17 cellular contexts compared by ENCODE assay signal in genomic region chr21:26806734-26807372, GRCh38. TPM values are rescaled to one million over a fixed set of nuclear protein-coding genes. Genes with fewer than 3 reads are reported as not detected.
DNase-seq lines count a peak whose midpoint lies in the region; ATAC-seq and TF ChIP-seq lines count a peak whose summit lies in the region.
"Had no signal": no experiment of that assay in that cellular context is flagged by ENCODE, and none has a peak within 500 bp of the region (broad histone marks: within the 10 kb centered on the region; RNA-seq: fewer than 3 reads in every experiment).

No MANE protein-coding gene starts in this region.

- H3K4me2 ChIP-seq in GM23248 (ENCODE audit: unreplicated experiment): peak overlapping the region; percentile 52
- H3K4me2 ChIP-seq: BLaER1 treated with 17β-estradiol and CSF1 and Interleukin-3, amounts not matched to agents 10 nM and 100 nM had no signal

- peak overlapping the region; percentile 80 to 93 for H3K27ac Mint-ChIP-seq in natural killer cell
- H3K27ac Mint-ChIP-seq: activated T-cell treated with anti-CD3 and anti-CD28 coated beads, Interleukin-2, amount 50 U/mL, for 24 hours; stimulated activated naive CD8-positive, alpha-beta T cell treated with anti-CD3 and anti-CD28 coated beads, Interleukin-15, amount 100 ng/mL, for 72 hours had no signal

- no peaks in the 10 kb centered on the region for H3K79me2 ChIP-seq in GM23248 (ENCODE audit: insufficient read depth)

- H3K36me3 ChIP-seq in GM23248 (ENCODE audit: low read depth) (no peaks in the 10 kb centered on the region), brain microvascular endothelial cell (replicated peaks) (no peaks in the 10 kb centered on the region), heart right ventricle (no peaks in the 10 kb centered on the region)
- H3K36me3 ChIP-seq: BLaER1 treated with 17β-estradiol and CSF1 and Interleukin-3, amounts not matched to agents 10 nM and 100 nM; heart left ventricle; Peyer's patch had no signal

- no peak overlapping the region for H3K9ac ChIP-seq in GM23248
- H3K9ac ChIP-seq: BLaER1 treated with 17β-estradiol and CSF1 and Interleukin-3, amounts not matched to agents 10 nM and 100 nM had no signal

- H2AFZ ChIP-seq in GM23248: peak overlapping the region; percentile 27; the same call in 1 of the 2 replicates

- H3F3A ChIP-seq in GM23248 (ENCODE audit: insufficient read depth): peaks cover 29% of the 10 kb centered on the region

- DNase-seq in GM23248: peak; percentile 74
- DNase-seq in LHCN-M2 (ENCODE audit: low read depth): peak; percentile 73
- DNase-seq in brain microvascular endothelial cell: peak; percentile 42
- no peak for DNase-seq in natural killer cell
- DNase-seq in heart right ventricle: no peak
- no peak for DNase-seq in NCI-H2081 (lab: John Stamatoyannopoulos, UW)
- DNase-seq: activated CD4-positive, alpha-beta T cell treated with anti-CD3 and anti-CD28 coated beads, Interleukin-2, amount 50 U/mL, for 1 hour; activated T-cell treated with anti-CD3 and anti-CD28 coated beads, Interleukin-2, amount 50 U/mL, for 24 hours; DMS79 treated with DMSO at 0.1 percent for 48 hours; heart left ventricle; Karpas-422; NCI-H1694; NCI-H526; Peyer's patch; stimulated activated naive CD8-positive, alpha-beta T cell treated with anti-CD3 and anti-CD28 coated beads, Interleukin-15, amount 100 ng/mL, for 72 hours had no signal

- peak overlapping the region; percentile 76 for H3K4me3 Mint-ChIP-seq in natural killer cell
- H3K4me3 Mint-ChIP-seq: activated T-cell treated with anti-CD3 and anti-CD28 coated beads, Interleukin-2, amount 50 U/mL, for 24 hours; stimulated activated naive CD8-positive, alpha-beta T cell treated with anti-CD3 and anti-CD28 coated beads, Interleukin-15, amount 100 ng/mL, for 72 hours had no signal

- H3K27me3 ChIP-seq in GM23248 (replicated peaks; ENCODE audit: insufficient read depth): no peaks in the 10 kb centered on the region
- no peaks in the 10 kb centered on the region for H3K27me3 ChIP-seq in brain microvascular endothelial cell (replicated peaks)
- H3K27me3 ChIP-seq in heart right ventricle: no peaks in the 10 kb centered on the region
- H3K27me3 ChIP-seq: BLaER1 treated with 17β-estradiol and CSF1 and Interleukin-3, amounts not matched to agents 10 nM and 100 nM; heart left ventricle; Peyer's patch had no signal

- H3K4me3 ChIP-seq in GM23248 (no peak overlapping the region; the same call in 1 of the 2 replicates), brain microvascular endothelial cell (ENCODE audit: low read depth, low read length) (no peak overlapping the region), heart right ventricle (no peak overlapping the region)
- H3K4me3 ChIP-seq: BLaER1 treated with 17β-estradiol and CSF1 and Interleukin-3, amounts not matched to agents 10 nM and 100 nM; heart left ventricle; Peyer's patch had no signal

- no peaks in the 10 kb centered on the region for H3K9me3 ChIP-seq in GM23248 (ENCODE audit: low read depth)
- H3K9me3 ChIP-seq in heart right ventricle: no peaks in the 10 kb centered on the region
- H3K9me3 ChIP-seq: BLaER1 treated with 17β-estradiol and CSF1 and Interleukin-3, amounts not matched to agents 10 nM and 100 nM; heart left ventricle; Peyer's patch had no signal

- peak; percentile 70 to 87 (median 87) for ATAC-seq in natural killer cell
- ATAC-seq in GM18861 (IDR thresholded peaks at IDR 0.05; ENCODE audit: unreplicated experiment): no peak
- ATAC-seq in heart right ventricle: no peak
- ATAC-seq: heart left ventricle; stimulated activated naive CD8-positive, alpha-beta T cell treated with anti-CD3 and anti-CD28 coated beads, Interleukin-15, amount 100 ng/mL, for 72 hours had no signal

- intact Hi-C loops in natural killer cell (cut with micrococcal nuclease): loop anchor here (2.0 kb wide), 1 partner anchor 38 kb away; the partner anchor contains the start of gene ADAMTS1
- intact Hi-C loops in heart right ventricle (cut with DNase I): no loop called here

- no peaks in the 10 kb centered on the region for H3K36me3 Mint-ChIP-seq in natural killer cell

- H3K4me1 ChIP-seq in GM23248 (ENCODE audit: insufficient read depth): peaks cover 39% of the 10 kb centered on the region
- H3K4me1 ChIP-seq in heart right ventricle: peaks cover 0 to 15% (median 0%) of the 10 kb centered on the region in 9 donors
- H3K4me1 ChIP-seq: BLaER1 treated with 17β-estradiol and CSF1 and Interleukin-3, amounts not matched to agents 10 nM and 100 nM; Peyer's patch had no signal

- TF ChIP-seq CTCF in brain microvascular endothelial cell (IDR thresholded peaks at IDR 0.05; ENCODE audit: low read depth, low read length, missing control alignments): no peak
- no peak for TF ChIP-seq CTCF in natural killer cell (IDR thresholded peaks at IDR 0.05)
- no peak for TF ChIP-seq CTCF in heart right ventricle (IDR thresholded peaks at IDR 0.05)

- WGBS in GM23248 (ENCODE audit: low coverage in 1 of 2, low lambda C conversion rate in 2 of 2, missing lambda C conversion rate in 2 of 2), 2 experiments: 39 to 40% methylated on average over 6 of the region's 6 CpGs
- WGBS in heart right ventricle, 2 donors: 79 to 86% methylated on average over 6 of the region's 6 CpGs

- peaks cover 16 to 25% of the 10 kb centered on the region in 2 donors for H3K4me1 Mint-ChIP-seq in natural killer cell
- H3K4me1 Mint-ChIP-seq: stimulated activated naive CD8-positive, alpha-beta T cell treated with anti-CD3 and anti-CD28 coated beads, Interleukin-15, amount 100 ng/mL, for 72 hours had no signal

- no peaks in the 10 kb centered on the region for H4K20me1 ChIP-seq in GM23248 (ENCODE audit: insufficient read depth)
- H4K20me1 ChIP-seq: BLaER1 treated with 17β-estradiol and CSF1 and Interleukin-3, amounts not matched to agents 10 nM and 100 nM had no signal

- no peaks in the 10 kb centered on the region for H3K9me3 Mint-ChIP-seq in natural killer cell
- H3K9me3 Mint-ChIP-seq: activated T-cell treated with anti-CD3 and anti-CD28 coated beads, Interleukin-2, amount 50 U/mL, for 24 hours; stimulated activated naive CD8-positive, alpha-beta T cell treated with anti-CD3 and anti-CD28 coated beads, Interleukin-15, amount 100 ng/mL, for 72 hours had no signal

- peaks cover 0 to 5% of the 10 kb centered on the region in 2 donors for H3K27me3 Mint-ChIP-seq in natural killer cell (ENCODE audit: low read depth in 2 of 2)

- in situ Hi-C loops in GM23248 (cut with MboI): no loop called here
- in situ Hi-C loops in brain microvascular endothelial cell (cut with HindIII; ENCODE audit: low pct_ligation_motif_present, low sequenced_read_pairs): no loop called here

- H3K9me2 ChIP-seq in GM23248 (ENCODE audit: insufficient read depth): no peaks in the 10 kb centered on the region

- H3K27ac ChIP-seq in GM23248 (peak overlapping the region; percentile 15), brain microvascular endothelial cell (no peak overlapping the region), heart right ventricle (no peak overlapping the region)
- H3K27ac ChIP-seq: BLaER1 treated with 17β-estradiol and CSF1 and Interleukin-3, amounts not matched to agents 10 nM and 100 nM; heart left ventricle; Peyer's patch had no signal

RNA-seq across cellular contexts. Expression of gene ADAMTS1, which starts 38.4 kb away (rescaled TPM):
- 165 and 166 TPM in 2 replicates for total RNA-seq in GM23248 (2014; rRNA removed; shearing (Covaris generic))
- polyA plus RNA-seq in GM23248 (2016; fragmentation: Nextera tagmentation; extraction: Ambion mirVana): 211 and 214 TPM in 2 replicates
- 82.8 and 101 TPM in 2 replicates for total RNA-seq in LHCN-M2 (2014; rRNA removed)
- 75.9 TPM for polyA plus RNA-seq in LHCN-M2 (2012)
- 10 to 100 TPM; 12.5 to 18.7 (median 17.1) TPM for total RNA-seq in natural killer cell
- total RNA-seq in heart right ventricle: 100 to 1,000 TPM in 2 of 10 donors, 10 to 100 TPM in 8; 43.7 to 169 (median 78.1) TPM
- 10 to 100 TPM; 20.4 to 29.8 TPM for polyA plus RNA-seq in heart right ventricle

Comparison
In these comparisons a context has a peak if more than half of its experiments do, and no peak if none do; other contexts are left out.
1. DNase-seq: peak in GM23248 (single experiment), LHCN-M2 (single experiment) and brain microvascular endothelial cell (single experiment); none in natural killer cell (single experiment), heart right ventricle (0 of 2) and NCI-H2081 (0 of 2).
2. ATAC-seq: peak in natural killer cell (3 of 3); none in GM18861 (single experiment) and heart right ventricle (0 of 8).